1 cellular context compared by ENCODE assay signal in genomic region chr19:495440-496332, GRCh38.
TF ChIP-seq lines count a peak whose summit lies in the region.

No MANE protein-coding gene starts in this region.

TF ChIP-seq in HepG2, 621 proteins besides CTCF, POLR2A, EP300 and RAD21 (continued from another document and continues in another):
- TF ChIP-seq SNAPC4 (CRISPR knock-in tag; IDR thresholded peaks at IDR 0.05) (no peak), MAFF (IDR thresholded peaks at IDR 0.05; ENCODE audit: low read depth, low read length) (no peak), ZNF354B (CRISPR knock-in tag; IDR thresholded peaks at IDR 0.05) (no peak), ZNF839 (CRISPR knock-in tag; IDR thresholded peaks at IDR 0.05; ENCODE audit: borderline replicate concordance) (no peak), ZNF326 (CRISPR knock-in tag; IDR thresholded peaks at IDR 0.05; ENCODE audit: borderline replicate concordance) (no peak), HNRNPL (IDR thresholded peaks at IDR 0.05; ENCODE audit: low read depth, low read length) (no peak), TOPORS (CRISPR knock-in tag; IDR thresholded peaks at IDR 0.05) (no peak), ZIK1 (CRISPR knock-in tag; IDR thresholded peaks at IDR 0.05; ENCODE audit: borderline replicate concordance, low read depth) (no peak), NFE2L2 (IDR thresholded peaks at IDR 0.05; ENCODE audit: low read length) (no peak), HHEX (CRISPR knock-in tag; IDR thresholded peaks at IDR 0.05) (no peak), CREB1 (IDR thresholded peaks at IDR 0.05) (0 out of 2 replicates have a peak, but pooled peaks have one; percentile 3), CREB1 (CRISPR knock-in tag; IDR thresholded peaks at IDR 0.05) (no peak), ZBTB38 (CRISPR knock-in tag; IDR thresholded peaks at IDR 0.05) (0 out of 2 replicates have a peak, but pooled peaks have one; percentile 20), ZNF782 (CRISPR knock-in tag; IDR thresholded peaks at IDR 0.05; ENCODE audit: borderline replicate concordance) (no peak), ARHGAP35 (CRISPR knock-in tag; IDR thresholded peaks at IDR 0.05; ENCODE audit: borderline replicate concordance) (no peak), MED13 (CRISPR knock-in tag; IDR thresholded peaks at IDR 0.05) (no peak), GTF3A (CRISPR knock-in tag; conservative IDR thresholded peaks at IDR 0.05) (no peak), ELK4 (CRISPR knock-in tag; IDR thresholded peaks at IDR 0.05; ENCODE audit: borderline replicate concordance) (no peak), GATA4 (IDR thresholded peaks at IDR 0.05; ENCODE audit: borderline replicate concordance, low read depth) (no peak), KDM2A (CRISPR knock-in tag; IDR thresholded peaks at IDR 0.05; ENCODE audit: borderline replicate concordance, low read depth) (peak; percentile 65), STAG1 (CRISPR knock-in tag; IDR thresholded peaks at IDR 0.05) (peak; percentile 31), CBX5 (CRISPR knock-in tag; IDR thresholded peaks at IDR 0.05; ENCODE audit: borderline replicate concordance) (no peak), POGZ (CRISPR knock-in tag; IDR thresholded peaks at IDR 0.05) (no peak), SMAD9 (CRISPR knock-in tag; IDR thresholded peaks at IDR 0.05) (no peak), ZNF496 (CRISPR knock-in tag; IDR thresholded peaks at IDR 0.05; ENCODE audit: insufficient replicate concordance) (no peak), FOSL1 (CRISPR knock-in tag; IDR thresholded peaks at IDR 0.05; ENCODE audit: borderline replicate concordance) (no peak), ZNF530 (CRISPR knock-in tag; IDR thresholded peaks at IDR 0.05; ENCODE audit: low read depth) (no peak), SRSF9 (IDR thresholded peaks at IDR 0.05; ENCODE audit: borderline replicate concordance, insufficient read depth, low read depth, low read length, poor library complexity, severe bottlenecking) (no peak), POLR2G (IDR thresholded peaks at IDR 0.05; ENCODE audit: low read depth, low read length) (no peak), KMT2B (CRISPR knock-in tag; IDR thresholded peaks at IDR 0.05) (no peak), TERF1 (CRISPR knock-in tag; IDR thresholded peaks at IDR 0.05) (no peak), ZFP91 (CRISPR knock-in tag; IDR thresholded peaks at IDR 0.05; ENCODE audit: borderline replicate concordance) (peak; percentile 60; the same call in 1 of the 2 replicates), YY1 (IDR thresholded peaks at IDR 0.05; ENCODE audit: insufficient read depth, insufficient replicate concordance, low read depth, low read length) (peak; percentile 8), MIER2 (CRISPR knock-in tag; IDR thresholded peaks at IDR 0.05) (no peak), TOE1 (CRISPR knock-in tag; IDR thresholded peaks at IDR 0.05) (no peak), ZNF703 (CRISPR knock-in tag; IDR thresholded peaks at IDR 0.05; ENCODE audit: borderline replicate concordance) (no peak), ZSCAN21 (CRISPR knock-in tag; IDR thresholded peaks at IDR 0.05; ENCODE audit: borderline replicate concordance) (no peak), STAT5B (CRISPR knock-in tag; IDR thresholded peaks at IDR 0.05) (no peak), LCORL (IDR thresholded peaks at IDR 0.05) (no peak), LCORL (CRISPR knock-in tag; IDR thresholded peaks at IDR 0.05) (no peak), SAFB2 (CRISPR knock-in tag; IDR thresholded peaks at IDR 0.05; ENCODE audit: borderline replicate concordance, low read depth) (no peak), TAF1 (CRISPR knock-in tag; IDR thresholded peaks at IDR 0.05) (peak; percentile 22; the same call in 1 of the 2 replicates), RBM39 (IDR thresholded peaks at IDR 0.05; ENCODE audit: low read depth, low read length, poor library complexity, severe bottlenecking) (peak; percentile 27), SMAD3 (CRISPR knock-in tag; IDR thresholded peaks at IDR 0.05) (no peak), THAP7 (CRISPR knock-in tag; IDR thresholded peaks at IDR 0.05) (no peak), ZNF678 (CRISPR knock-in tag; IDR thresholded peaks at IDR 0.05) (no peak), HNF1A (IDR thresholded peaks at IDR 0.05; ENCODE audit: low read depth) (no peak), HNF1A (CRISPR knock-in tag; IDR thresholded peaks at IDR 0.05; ENCODE audit: borderline replicate concordance) (no peak), ZGPAT (CRISPR knock-in tag; IDR thresholded peaks at IDR 0.05) (peak; percentile 70; the same call in 1 of the 2 replicates), HNRNPLL (IDR thresholded peaks at IDR 0.05; ENCODE audit: low read depth, low read length, poor library complexity, severe bottlenecking) (peak; percentile 33), KDM5A (IDR thresholded peaks at IDR 0.05; ENCODE audit: borderline replicate concordance, low read length) (no peak), ZNF160 (CRISPR knock-in tag; IDR thresholded peaks at IDR 0.05) (no peak), IRF9 (CRISPR knock-in tag; IDR thresholded peaks at IDR 0.05; ENCODE audit: borderline replicate concordance) (no peak), CC2D1A (CRISPR knock-in tag; IDR thresholded peaks at IDR 0.05) (no peak), NRL (CRISPR knock-in tag; IDR thresholded peaks at IDR 0.05; ENCODE audit: borderline replicate concordance) (no peak), ZMYM4 (CRISPR knock-in tag; IDR thresholded peaks at IDR 0.05) (no peak)
